15 cellular contexts compared by ENCODE assay signal in the genomic region with DNA sequence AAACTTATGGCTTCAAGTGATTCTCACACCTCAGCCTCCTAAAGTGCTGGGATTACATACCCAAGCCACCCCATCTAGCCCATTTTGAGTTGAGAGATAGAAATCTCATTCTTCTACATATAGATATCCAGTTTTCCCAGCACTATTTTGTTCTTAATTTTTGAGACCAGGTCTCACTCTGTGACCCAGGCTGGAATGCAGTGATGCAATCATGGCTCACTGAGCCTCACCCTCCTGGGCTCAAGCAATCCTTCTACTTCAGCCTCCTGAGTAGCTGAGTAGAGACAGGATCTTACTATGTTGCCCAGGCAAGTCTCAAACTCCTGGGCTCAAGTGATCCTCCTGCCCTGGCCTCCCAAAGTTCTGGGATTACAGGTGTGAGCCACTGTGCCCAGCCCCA.
A peak's percentile ranks its signal among the peaks of the same experiment; 100 is the strongest.
DNase-seq lines count a peak whose midpoint lies in the region; ATAC-seq and TF ChIP-seq lines count a peak whose summit lies in the region.
"Had no signal": no experiment of that assay in that cellular context is flagged by ENCODE, and none has a peak within 500 bp of the region (broad histone marks: within the 10 kb centered on the region; RNA-seq: fewer than 3 reads in every experiment).

No MANE protein-coding gene starts in this region.

- H3K9me2 ChIP-seq in GM23338 (ENCODE audit: insufficient read depth), result no peaks in the 10 kb centered on the region

- in situ Hi-C loops in IMR-90 (cut with MboI; ENCODE audit: low sequenced_read_pairs), result no loop called here
- in situ Hi-C loops in gastrocnemius medialis (cut with MboI; ENCODE audit: low sequenced_read_pairs in 4 of 4), result no loop called here

- H4K91ac ChIP-seq in IMR-90 (ENCODE audit: insufficient read depth, low read depth, low read length), result no peak overlapping the region

- H3K18ac ChIP-seq in IMR-90 (ENCODE audit: low read depth, low read length), result no peak overlapping the region

- H3K23ac ChIP-seq in IMR-90 (ENCODE audit: low read depth, low read length), result no peak overlapping the region

- peaks cover 6% of the 10 kb centered on the region for H3K27me3 Mint-ChIP-seq in GM23338 (ENCODE audit: insufficient read depth, low read depth, poor library complexity)

- no peaks in the 10 kb centered on the region for H3K36me3 Mint-ChIP-seq in GM23338 (ENCODE audit: low read depth)
- H3K36me3 Mint-ChIP-seq: IgD-negative memory B cell had no signal

- H3K4me1 ChIP-seq in GM23338 (ENCODE audit: insufficient read depth), result no peaks in the 10 kb centered on the region
- peaks cover 5% of the 10 kb centered on the region for H3K4me1 ChIP-seq in IMR-90 (ENCODE audit: control insufficient read depth, insufficient read depth, low read length)
- no peaks in the 10 kb centered on the region for H3K4me1 ChIP-seq in gastrocnemius medialis

- H3K27me3 ChIP-seq in GM23338 (ENCODE audit: insufficient read depth) (no peaks in the 10 kb centered on the region), IMR-90 (ENCODE audit: control insufficient read depth, insufficient read depth, low read length) (0 out of 2 replicates have a peak, but pooled peaks cover 2% of the 10 kb centered on the region), gastrocnemius medialis (no peaks in the 10 kb centered on the region)

- peaks cover 4% of the 10 kb centered on the region for H3K9me1 ChIP-seq in IMR-90 (ENCODE audit: insufficient read depth, low read length)

- H3K9me3 Mint-ChIP-seq in GM23338, result peaks cover 2% of the 10 kb centered on the region; the same call in 1 of the 3 replicates
- H3K9me3 Mint-ChIP-seq: H9 had no signal

- H3K36me3 ChIP-seq in GM23338 (ENCODE audit: insufficient read depth) (no peaks in the 10 kb centered on the region), IMR-90 (ENCODE audit: control insufficient read depth, insufficient read depth, low read length) (no peaks in the 10 kb centered on the region), gastrocnemius medialis (no peaks in the 10 kb centered on the region)

- no TSS peak for BruUV-seq in IMR-90 (replicated peaks; lab: Mats Ljungman, UMichigan)

- H3F3A ChIP-seq in GM23338 (replicated peaks; ENCODE audit: low read depth), result no peaks in the 10 kb centered on the region

- no peak overlapping the region for H3K14ac ChIP-seq in IMR-90 (replicated peaks; ENCODE audit: low read depth, low read length)

- H3K27ac ChIP-seq in GM23338 (ENCODE audit: low read depth) (no peak overlapping the region), IMR-90 (ENCODE audit: insufficient read depth, low read length) (no peak overlapping the region), gastrocnemius medialis (no peak overlapping the region)
- H3K27ac ChIP-seq: C4-2B, KMS-11 had no signal

- no peak overlapping the region for H2BK120ac ChIP-seq in IMR-90 (ENCODE audit: low read depth, low read length)

- H3K4me3 Mint-ChIP-seq in GM23338, result no peak overlapping the region
- H3K4me3 Mint-ChIP-seq: CD4-positive, alpha-beta T cell; H9 had no signal

- H2BK15ac ChIP-seq in IMR-90 (ENCODE audit: low read depth, low read length), result no peak overlapping the region

- H4K8ac ChIP-seq in IMR-90 (ENCODE audit: low read depth in 2 of 2, low read length in 2 of 2), result no peak overlapping the region

- H2BK5ac ChIP-seq in IMR-90 (ENCODE audit: low read depth, low read length, poor library complexity, severe bottlenecking), result no peak overlapping the region

- no peaks in the 10 kb centered on the region for H3K79me1 ChIP-seq in IMR-90 (ENCODE audit: low read depth in 1 of 2, low read length in 2 of 2)

- H4K20me1 ChIP-seq in GM23338 (replicated peaks; ENCODE audit: insufficient read depth) (no peaks in the 10 kb centered on the region), IMR-90 (ENCODE audit: insufficient read depth, low read length) (no peaks in the 10 kb centered on the region)

- no peak overlapping the region for H2BK20ac ChIP-seq in IMR-90 (ENCODE audit: low read depth, low read length)

- no peak overlapping the region for H3K56ac ChIP-seq in IMR-90 (ENCODE audit: extremely low read depth, insufficient read depth, low read length)

- H2AK9ac ChIP-seq in IMR-90 (replicated peaks; ENCODE audit: low read depth, low read length, poor library complexity), result no peak overlapping the region

- POLR2A ChIA-PET in IMR-90 (lab: Charles Lee; ENCODE audit: unreplicated experiment), result no interaction called here

- H4K5ac ChIP-seq in IMR-90 (ENCODE audit: low read depth, low read length), result no peak overlapping the region

- no peak for TF ChIP-seq RAD21 in IMR-90 (IDR thresholded peaks at IDR 0.05; ENCODE audit: low read length)

- ATAC-seq in GM23338 (no peak), IMR-90 (ENCODE audit: low read depth) (no peak), gastrocnemius medialis (no peak)

- no peak overlapping the region for H2AK5ac ChIP-seq in IMR-90 (ENCODE audit: low read depth, low read length)

- no peak overlapping the region for H3K4me2 ChIP-seq in GM23338
- no peak overlapping the region for H3K4me2 ChIP-seq in IMR-90 (ENCODE audit: low read depth, low read length)
- H3K4me2 ChIP-seq: KMS-11 had no signal

- dilution Hi-C loops in IMR-90 (cut with HindIII; ENCODE audit: low sequenced_read_pairs, unreplicated experiment), result no loop called here

- TF ChIP-seq CTCF in GM23338 (conservative IDR thresholded peaks at IDR 0.05; ENCODE audit: low read depth in 2 of 2) (no peak), IMR-90 (conservative IDR thresholded peaks at IDR 0.05; ENCODE audit: low read depth, low read length) (no peak), epithelial cell of esophagus (IDR thresholded peaks at IDR 0.05; ENCODE audit: insufficient read depth, low read depth, low read length, missing control alignments) (no peak), gastrocnemius medialis (IDR thresholded peaks at IDR 0.05 in 4 of 5, conservative IDR thresholded peaks at IDR 0.05 in 1 of 5) (no peak)

- no peak overlapping the region for H3K9ac ChIP-seq in IMR-90 (ENCODE audit: low read depth, low read length)
- H3K9ac ChIP-seq: KMS-11 had no signal

- peak overlapping the region; percentile 3; the same call in 1 of the 2 replicates for H2AFZ ChIP-seq in GM23338
- no peak overlapping the region for H2AFZ ChIP-seq in IMR-90 (replicated peaks; ENCODE audit: low read length, poor library complexity)

- H3K4ac ChIP-seq in IMR-90 (ENCODE audit: low read depth, low read length), result no peak overlapping the region

- intact Hi-C loops in IMR-90 (cut with micrococcal nuclease) (no loop called here), gastrocnemius medialis (cut with DNase I; ENCODE audit: low total_unique reads) (no loop called here)

- H3K9me3 ChIP-seq in IMR-90 (ENCODE audit: control insufficient read depth, insufficient read depth, low read length), result no peaks in the 10 kb centered on the region
- H3K9me3 ChIP-seq in gastrocnemius medialis, result no peaks in the 10 kb centered on the region
- H3K9me3 ChIP-seq: Caco-2 had no signal

- TF ChIP-seq POLR2A in IMR-90 (IDR thresholded peaks at IDR 0.05; ENCODE audit: low read depth, low read length), result no peak
- TF ChIP-seq POLR2A in gastrocnemius medialis (IDR thresholded peaks at IDR 0.05), result no peak

- H3K27ac Mint-ChIP-seq in GM23338, result no peak overlapping the region
- H3K27ac Mint-ChIP-seq: CD4-positive, alpha-beta T cell; H9; IgD-negative memory B cell had no signal

- CTCF ChIA-PET in IMR-90 (lab: Yijun Ruan, JAX), result no interaction called here

- H3K4me3 ChIP-seq in GM23338, result no peak overlapping the region
- H3K4me3 ChIP-seq in IMR-90 (ENCODE audit: insufficient read depth, low read depth, low read length), result no peak overlapping the region
- H3K4me3 ChIP-seq in epithelial cell of esophagus (ENCODE audit: low read length), result no peak overlapping the region
- no peak overlapping the region for H3K4me3 ChIP-seq in gastrocnemius medialis

- H3K79me2 ChIP-seq in GM23338 (replicated peaks; ENCODE audit: insufficient read depth), result no peaks in the 10 kb centered on the region

- H3K4me1 Mint-ChIP-seq in GM23338, result no peaks in the 10 kb centered on the region; the same call in 2 of the 3 replicates
- H3K4me1 Mint-ChIP-seq: H9, IgD-negative memory B cell had no signal

- DNase-seq in GM23338 (ENCODE audit: low spot score) (no peak), IMR-90 (no peak), epithelial cell of esophagus (ENCODE audit: low read depth) (peak; percentile 34), gastrocnemius medialis (no peak), NCI-H1436 treated with DMSO at 0.1 percent for 48 hours (lab: John Stamatoyannopoulos, UW) (no peak)
- no peak for DNase-seq in stimulated activated CD4-positive, alpha-beta T cell treated with anti-CD3 and anti-CD28 coated beads, Interleukin-15, amount 100 ng/mL, for 24 hours
- DNase-seq: ACHN; AML-193; Caco-2; CD4-positive, alpha-beta T cell; GDM1; H9 had no signal

TF ChIP-seq in GM23338, 12 proteins besides CTCF, POLR2A, EP300 and RAD21 (continues in another document):
- TF ChIP-seq ZNF331 (CRISPR knock-in tag; IDR thresholded peaks at IDR 0.05; ENCODE audit: low read depth), result no peak
- TF ChIP-seq EZH2 (IDR thresholded peaks at IDR 0.05; ENCODE audit: low read depth, unreplicated experiment), result no peak
- no peak for TF ChIP-seq NANOG (IDR thresholded peaks at IDR 0.05; ENCODE audit: borderline replicate concordance)
- no peak for TF ChIP-seq JUNB (IDR thresholded peaks at IDR 0.05; ENCODE audit: unreplicated experiment)
- no peak for TF ChIP-seq EZH2phosphoT487 (IDR thresholded peaks at IDR 0.05; ENCODE audit: unreplicated experiment)

TF ChIP-seq in IMR-90, 13 proteins besides CTCF, POLR2A, EP300 and RAD21:
- TF ChIP-seq CEBPB (IDR thresholded peaks at IDR 0.05; ENCODE audit: low read depth, low read length), result peak; percentile 51
- no peak for TF ChIP-seq RFX5 (IDR thresholded peaks at IDR 0.05; ENCODE audit: low read depth, low read length)
- TF ChIP-seq MAFK (IDR thresholded peaks at IDR 0.05; ENCODE audit: low read depth, low read length), result no peak
- TF ChIP-seq, protein P1, sequence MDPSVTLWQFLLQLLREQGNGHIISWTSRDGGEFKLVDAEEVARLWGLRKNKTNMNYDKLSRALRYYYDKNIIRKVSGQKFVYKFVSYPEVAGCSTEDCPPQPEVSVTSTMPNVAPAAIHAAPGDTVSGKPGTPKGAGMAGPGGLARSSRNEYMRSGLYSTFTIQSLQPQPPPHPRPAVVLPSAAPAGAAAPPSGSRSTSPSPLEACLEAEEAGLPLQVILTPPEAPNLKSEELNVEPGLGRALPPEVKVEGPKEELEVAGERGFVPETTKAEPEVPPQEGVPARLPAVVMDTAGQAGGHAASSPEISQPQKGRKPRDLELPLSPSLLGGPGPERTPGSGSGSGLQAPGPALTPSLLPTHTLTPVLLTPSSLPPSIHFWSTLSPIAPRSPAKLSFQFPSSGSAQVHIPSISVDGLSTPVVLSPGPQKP (IDR thresholded peaks at IDR 0.05; ENCODE audit: borderline replicate concordance, low read depth, low read length), result no peak
